Comparison of ENCODE assay signal across 14 cellular contexts in genomic region chr9:95373069-95373681, GRCh38. TPM values are rescaled to one million over a fixed set of nuclear protein-coding genes. Genes with fewer than 3 reads are reported as not detected.
A peak's percentile ranks its signal among the peaks of the same experiment; 100 is the strongest.
DNase-seq lines count a peak whose midpoint lies in the region; ATAC-seq and TF ChIP-seq lines count a peak whose summit lies in the region.
"Had no signal": no experiment of that assay in that cellular context is flagged by ENCODE, and none has a peak within 500 bp of the region (broad histone marks: within the 10 kb centered on the region; RNA-seq: fewer than 3 reads in every experiment).

No MANE protein-coding gene starts in this region.

- H3K4me3 ChIP-seq in Panc1 (ENCODE audit: low read depth in 2 of 2, low read length in 2 of 2): no peak overlapping the region
- H3K4me3 ChIP-seq: cardiac muscle cell had no signal

- POLR2A ChIA-PET in Panc1 (lab: Charles Lee): no interaction called here

- TF ChIP-seq CTCF in Panc1 (IDR thresholded peaks at IDR 0.05): no peak

- ATAC-seq in Panc1 (peak; percentile 45; the same call in 1 of the 2 replicates), HG03039 (IDR thresholded peaks at IDR 0.05; ENCODE audit: unreplicated experiment) (no peak)
- ATAC-seq: activated CD4-positive, alpha-beta T cell treated with anti-CD3 and anti-CD28 coated beads for 36 hours; esophagus mucosa had no signal

- peak overlapping the region; percentile 54; the same call in 1 of the 2 replicates for H3K27ac ChIP-seq in Panc1 (ENCODE audit: low read length)
- H3K27ac ChIP-seq: cardiac muscle cell had no signal

- no peaks in the 10 kb centered on the region for H3K36me3 ChIP-seq in Panc1 (ENCODE audit: control insufficient read depth, insufficient read depth, low read length)
- H3K36me3 ChIP-seq: cardiac muscle cell had no signal

- CTCF ChIA-PET in Panc1 (lab: Charles Lee): no interaction called here

- peaks cover 3% of the 10 kb centered on the region; the same call in 1 of the 2 replicates for H3K4me1 ChIP-seq in Panc1 (ENCODE audit: control insufficient read depth, insufficient read depth, low read length)

- BruUV-seq in Panc1 (replicated peaks; lab: Mats Ljungman, UMichigan): no TSS peak

- in situ Hi-C loops in Panc1 (cut with HindIII; ENCODE audit: low pct_unique_long_range_greater_than_20kb, low sequenced_read_pairs): no loop called here

- intact Hi-C loops in Panc1 (cut with micrococcal nuclease; ENCODE audit: unreplicated experiment): no loop called here

- no peaks in the 10 kb centered on the region for H3K9me3 ChIP-seq in Panc1 (ENCODE audit: control insufficient read depth, insufficient read depth, low read depth, low read length)

- DNase-seq in DMS79 treated with DMSO at 0.1 percent for 48 hours (lab: John Stamatoyannopoulos, UW): peak; percentile 41
- peak; percentile 5 for DNase-seq in NCI-H128 (lab: John Stamatoyannopoulos, UW; ENCODE audit: unreplicated experiment)
- no peak for DNase-seq in Panc1 (ENCODE audit: low read depth, low spot score)
- DNase-seq in kidney glomerular epithelial cell (lab: John Stamatoyannopoulos, UW): peak; percentile 33
- no peak for DNase-seq in stimulated activated CD8-positive, alpha-beta memory T cell treated with anti-CD3 and anti-CD28 coated beads, Interleukin-4, amount 100 ng/mL, for 48 hours
- DNase-seq in effector CD8-positive, alpha-beta T cell (lab: John Stamatoyannopoulos, UW): no peak
- DNase-seq in RPMI8226: no peak
- DNase-seq: activated CD4-positive, alpha-beta T cell treated with anti-CD3 and anti-CD28 coated beads for 36 hours; C1 segment of cervical spinal cord; midbrain; retina had no signal

- no peaks in the 10 kb centered on the region for H3K27me3 ChIP-seq in Panc1 (ENCODE audit: control insufficient read depth, insufficient read depth, low read length)
- H3K27me3 ChIP-seq: cardiac muscle cell had no signal

RNA-seq across cellular contexts. Expression of gene FANCC, which starts 55.7 kb away (rescaled TPM):
- total RNA-seq in Panc1 (2021; ENCODE audit: unreplicated experiment): 17.8 TPM
- polyA plus RNA-seq in Panc1 (2012; ENCODE audit: insufficient read length): 10.7 TPM

Comparison
In these comparisons a context has a peak if more than half of its experiments do, and no peak if none do; other contexts are left out.
1. DNase-seq: peak in DMS79 treated with DMSO at 0.1 percent for 48 hours (single experiment), NCI-H128 (single experiment) and kidney glomerular epithelial cell (single experiment); none in Panc1 (single experiment), stimulated activated CD8-positive, alpha-beta memory T cell treated with anti-CD3 and anti-CD28 coated beads, Interleukin-4, amount 100 ng/mL, for 48 hours (single experiment), effector CD8-positive, alpha-beta T cell (single experiment) and RPMI8226 (single experiment).